8 cellular contexts compared by ENCODE assay signal in the genomic region with DNA sequence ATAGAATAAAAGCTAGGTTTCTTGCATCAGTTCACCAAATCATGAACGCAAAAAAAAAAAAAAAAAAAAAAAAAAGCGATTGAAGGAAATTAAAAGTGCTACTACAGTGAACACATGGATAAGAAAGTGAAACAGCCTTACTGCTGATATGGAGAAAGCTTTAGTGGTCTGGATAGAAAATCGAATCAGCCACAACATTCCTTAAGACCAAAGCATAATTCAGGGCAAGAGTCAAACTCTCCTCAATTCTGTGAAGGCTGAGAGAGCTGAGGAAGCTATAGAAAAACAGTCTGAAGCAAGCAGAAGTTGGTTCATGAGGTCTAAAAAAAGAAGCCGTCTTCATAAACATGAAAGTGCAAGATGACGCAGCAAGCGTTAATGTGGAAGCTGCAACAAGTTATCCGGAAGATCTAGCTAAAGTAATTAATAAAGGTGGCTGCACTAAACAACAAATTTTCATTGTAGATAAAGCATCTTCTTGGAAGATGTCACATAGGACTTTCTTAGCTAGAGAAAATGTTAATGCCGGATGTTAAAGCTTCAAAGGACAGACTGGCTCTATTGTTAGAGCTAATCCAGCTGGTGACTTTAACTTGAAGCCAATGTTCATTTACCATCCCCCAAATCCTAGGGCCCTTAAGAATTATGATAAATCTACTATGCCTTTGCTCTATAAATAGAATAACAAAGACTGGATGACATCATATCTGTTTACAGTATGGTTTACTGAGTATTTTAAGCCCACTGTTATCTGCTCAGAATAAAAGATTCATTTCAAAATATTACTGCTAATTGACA. TPM values are rescaled to one million over a fixed set of nuclear protein-coding genes. Genes with fewer than 3 reads are reported as not detected.
A peak's percentile ranks its signal among the peaks of the same experiment; 100 is the strongest.
DNase-seq lines count a peak whose midpoint lies in the region; ATAC-seq and TF ChIP-seq lines count a peak whose summit lies in the region.

No MANE protein-coding gene starts in this region.

- no peak overlapping the region for H3K4me3 Mint-ChIP-seq in natural killer cell treated with Interleukin-12 subunit alpha and Interleukin-12 subunit beta and Interleukin-15 and Interleukin-18, amount 100 ng/mL, for 72 hours

- H3K4me1 ChIP-seq in psoas muscle = no peaks in the 10 kb centered on the region

- no peaks in the 10 kb centered on the region for H3K9me3 Mint-ChIP-seq in natural killer cell treated with Interleukin-12 subunit alpha and Interleukin-12 subunit beta and Interleukin-15 and Interleukin-18, amount 100 ng/mL, for 72 hours

- H3K4me1 Mint-ChIP-seq in natural killer cell treated with Interleukin-12 subunit alpha and Interleukin-12 subunit beta and Interleukin-15 and Interleukin-18, amount 100 ng/mL, for 72 hours (ENCODE audit: low read depth in 2 of 2) = no peaks in the 10 kb centered on the region

- H3K9me3 ChIP-seq in psoas muscle = no peaks in the 10 kb centered on the region

- TF ChIP-seq CTCF in dorsolateral prefrontal cortex (IDR thresholded peaks at IDR 0.05 in 54 of 56, conservative IDR thresholded peaks at IDR 0.05 in 2 of 56; ENCODE audit: low read depth in 1 of 56, partially characterized antibody in 56 of 56) (no peak), psoas muscle (IDR thresholded peaks at IDR 0.05) (no peak)

- H3K36me3 ChIP-seq in psoas muscle (ENCODE audit: insufficient read depth in 1 of 2, low read depth in 1 of 2) = no peaks in the 10 kb centered on the region
- H3K36me3 ChIP-seq in H7 (replicated peaks; ENCODE audit: control insufficient read depth, insufficient read depth, low read length) = no peaks in the 10 kb centered on the region

- no peak overlapping the region for H3K27ac Mint-ChIP-seq in natural killer cell treated with Interleukin-12 subunit alpha and Interleukin-12 subunit beta and Interleukin-15 and Interleukin-18, amount 100 ng/mL, for 72 hours

- no peaks in the 10 kb centered on the region for H3K27me3 ChIP-seq in dorsolateral prefrontal cortex
- no peaks in the 10 kb centered on the region for H3K27me3 ChIP-seq in psoas muscle (ENCODE audit: insufficient read depth in 3 of 3, low read length in 2 of 3)
- H3K27me3 ChIP-seq in H7 (ENCODE audit: control insufficient read depth, insufficient read depth, low read length) = no peaks in the 10 kb centered on the region

- intact Hi-C loops in dorsolateral prefrontal cortex (cut with DNase I) = no loop called here
- intact Hi-C loops in psoas muscle (cut with DNase I) = no loop called here

- ATAC-seq in GM18868 (IDR thresholded peaks at IDR 0.05; ENCODE audit: unreplicated experiment) = peak; percentile 36
- ATAC-seq in psoas muscle = peak in 2 of 4 donors; percentile 28 to 55
- ATAC-seq in natural killer cell treated with Interleukin-12 subunit alpha and Interleukin-12 subunit beta and Interleukin-15 and Interleukin-18, amount 100 ng/mL, for 72 hours = no peak

- peak overlapping the region in 48 of 59 donors; percentile 2 to 59 (median 31) for H3K4me3 ChIP-seq in dorsolateral prefrontal cortex
- H3K4me3 ChIP-seq in psoas muscle = peak overlapping the region; percentile 35
- H3K4me3 ChIP-seq in H7 (ENCODE audit: insufficient read depth, low read depth, low read length) = no peak overlapping the region

- H3K27ac ChIP-seq in dorsolateral prefrontal cortex = peak overlapping the region in 27 of 59 donors; percentile 1 to 64 (median 27)
- H3K27ac ChIP-seq in psoas muscle = no peak overlapping the region

- WGBS in psoas muscle, 3 donors = 18 to 28% (median 22%) methylated on average over 8 of the region's 8 CpGs

- peaks cover 0 to 5% of the 10 kb centered on the region in 2 donors for H3K27me3 Mint-ChIP-seq in natural killer cell treated with Interleukin-12 subunit alpha and Interleukin-12 subunit beta and Interleukin-15 and Interleukin-18, amount 100 ng/mL, for 72 hours

- H3K36me3 Mint-ChIP-seq in natural killer cell treated with Interleukin-12 subunit alpha and Interleukin-12 subunit beta and Interleukin-15 and Interleukin-18, amount 100 ng/mL, for 72 hours = no peaks in the 10 kb centered on the region

- peak; percentile 9 for DNase-seq in NCI-H226
- no peak for DNase-seq in dorsolateral prefrontal cortex
- no peak for DNase-seq in psoas muscle
- no peak for DNase-seq in H7
- DNase-seq in dedifferentiated amniotic fluid mesenchymal stem cell (ENCODE audit: extremely low spot score) = no peak
- DNase-seq in natural killer cell treated with Interleukin-12 subunit alpha and Interleukin-12 subunit beta and Interleukin-15 and Interleukin-18, amount 100 ng/mL, for 72 hours (ENCODE audit: low spot score) = no peak
- DNase-seq in stimulated activated CD4-positive, alpha-beta T cell treated with anti-CD3 and anti-CD28 coated beads, Interleukin-15, amount 100 ng/mL, for 24 hours = no peak

RNA-seq across cellular contexts. Expression of gene P3H2, which starts 19.2 kb away (rescaled TPM):
- total RNA-seq in dorsolateral prefrontal cortex = 10 to 100 TPM in 32 of 120 experiments, 1 to 10 TPM in 88; 2.9 to 14.9 (median 8.8) TPM
- 1 to 10 TPM; 1.2 to 3.4 (median 1.3) TPM for total RNA-seq in psoas muscle
- polyA plus RNA-seq in psoas muscle = under 1 TPM; 0.24 to 0.30 (median 0.29) TPM
- 44.7 and 72.7 TPM in 2 replicates for total RNA-seq in H7 (2014; rRNA removed; shearing (Covaris generic))
- not detected for total RNA-seq in natural killer cell treated with Interleukin-12 subunit alpha and Interleukin-12 subunit beta and Interleukin-15 and Interleukin-18, amount 100 ng/mL, for 72 hours
